18 cellular contexts compared by ENCODE assay signal in genomic region chr20:32558526-32558925, GRCh38. TPM values are rescaled to one million over a fixed set of nuclear protein-coding genes. Genes with fewer than 3 reads are reported as not detected.
DNase-seq lines count a peak whose midpoint lies in the region; ATAC-seq, FAIRE-seq and TF ChIP-seq lines count a peak whose summit lies in the region.
"Had no signal": no experiment of that assay in that cellular context is flagged by ENCODE, and none has a peak within 500 bp of the region (broad histone marks: within the 10 kb centered on the region; RNA-seq: fewer than 3 reads in every experiment).

No MANE protein-coding gene starts in this region.

- H2AFZ ChIP-seq in HepG2 (ENCODE audit: low read length), result no peak overlapping the region

- H3K4me3 Mint-ChIP-seq in chondrocyte (ENCODE audit: unreplicated experiment) (no peak overlapping the region), nephron (no peak overlapping the region)
- H3K4me3 Mint-ChIP-seq: T-helper 17 cell had no signal

- POLR2A ChIA-PET in HepG2 (lab: Yijun Ruan, JAX), result interaction anchor here (2.3 to 6.7 kb wide), 2 partner anchors 15 to 35 kb away, joined by 8 to 124 read pairs; no protein-coding TSS in a partner anchor

- FAIRE-seq in HepG2 (lab: Jason Lieb, UNC), result no peak
- FAIRE-seq: frontal cortex had no signal

- WGBS in HepG2 (ENCODE audit: low lambda C conversion rate), result 89% methylated on average over 13 of the region's 13 CpGs
- 84% methylated on average over 2 of the region's 13 CpGs for WGBS in right lobe of liver (ENCODE audit: insufficient coverage, low coverage, low lambda C conversion rate, missing lambda C conversion rate)

- TF ChIP-seq RAD21 in HepG2 (CRISPR knock-in tag; IDR thresholded peaks at IDR 0.05), result no peak

- no peak for TF ChIP-seq EP300 in HepG2 (IDR thresholded peaks at IDR 0.05; ENCODE audit: low read depth in 2 of 2, low read length in 2 of 2)
- no peak for TF ChIP-seq EP300 in HepG2 (CRISPR knock-in tag; IDR thresholded peaks at IDR 0.05; ENCODE audit: borderline replicate concordance)

- no TSS peak for BruUV-seq in HepG2 (replicated peaks; lab: Mats Ljungman, UMichigan)

- H3K4me1 Mint-ChIP-seq in chondrocyte (ENCODE audit: low read depth), result peaks cover 40% of the 10 kb centered on the region
- peaks cover 50% of the 10 kb centered on the region for H3K4me1 Mint-ChIP-seq in nephron

- H3K4me2 ChIP-seq in HepG2 (ENCODE audit: low read depth, low read length), result no peak overlapping the region

- H3K4me1 ChIP-seq in HepG2 (ENCODE audit: insufficient read depth, low read length), result peaks cover 95% of the 10 kb centered on the region
- H3K4me1 ChIP-seq in right lobe of liver, result no peaks in the 10 kb centered on the region
- H3K4me1 ChIP-seq: ascending aorta, uterus had no signal

- H3K79me2 ChIP-seq in HepG2 (ENCODE audit: insufficient read depth, low read length), result no peaks in the 10 kb centered on the region

- ATAC-seq in HepG2 (no peak), right lobe of liver (no peak), HG03139 (IDR thresholded peaks at IDR 0.05; ENCODE audit: unreplicated experiment) (no peak), HG03432 (IDR thresholded peaks at IDR 0.05; ENCODE audit: unreplicated experiment) (no peak)
- ATAC-seq: T-helper 17 cell had no signal

- H3K27me3 ChIP-seq in HepG2 (ENCODE audit: control insufficient read depth in 1 of 2, insufficient read depth in 2 of 2, low read length in 2 of 2), result no peaks in the 10 kb centered on the region
- H3K27me3 ChIP-seq in right lobe of liver, result no peaks in the 10 kb centered on the region
- H3K27me3 ChIP-seq: ascending aorta, SJSA1, uterus had no signal

- DNase-seq in HepG2 (ENCODE audit: low spot score) (no peak), right lobe of liver (no peak), chondrocyte (ENCODE audit: low spot score) (no peak), NCI-H187 (lab: John Stamatoyannopoulos, UW) (no peak), NCI-H526 (lab: John Stamatoyannopoulos, UW) (no peak)
- DNase-seq: cerebellar nuclear complex, MV-4-11, NCI-H1694 treated with DMSO at 0.1 percent for 48 hours, NCI-H345, T-helper 17 cell had no signal

- H3K36me3 Mint-ChIP-seq in chondrocyte (ENCODE audit: low read depth), result peaks cover 3% of the 10 kb centered on the region
- H3K36me3 Mint-ChIP-seq in nephron (ENCODE audit: low read depth), result peaks cover 3% of the 10 kb centered on the region

- H3K27ac ChIP-seq in HepG2 (ENCODE audit: extremely low read length, insufficient read depth, low read length) (no peak overlapping the region), right lobe of liver (no peak overlapping the region)
- H3K27ac ChIP-seq: ascending aorta, C4-2B, uterus had no signal

- H3K27me3 Mint-ChIP-seq in chondrocyte (ENCODE audit: low read depth) (no peaks in the 10 kb centered on the region), nephron (ENCODE audit: low read depth) (peaks cover 4% of the 10 kb centered on the region)
- H3K27me3 Mint-ChIP-seq: T-helper 17 cell had no signal

- H3K4me3 ChIP-seq in HepG2 (replicated peaks in 1 of 3; ENCODE audit: insufficient read depth in 1 of 3, low read depth in 2 of 3, low read length in 3 of 3), result no peak overlapping the region
- H3K4me3 ChIP-seq in right lobe of liver, result no peak overlapping the region
- H3K4me3 ChIP-seq: ascending aorta, SJSA1, uterus had no signal

- H3K9ac ChIP-seq in HepG2 (ENCODE audit: insufficient read depth, low read depth, low read length), result no peak overlapping the region

- no peaks in the 10 kb centered on the region for H4K20me1 ChIP-seq in HepG2 (ENCODE audit: insufficient read depth, low read length)

- no peak; the same call in 1 of the 2 replicates for TF ChIP-seq CTCF in HepG2 (CRISPR knock-in tag; IDR thresholded peaks at IDR 0.05)
- TF ChIP-seq CTCF in right lobe of liver (IDR thresholded peaks at IDR 0.05), result no peak
- no peak for TF ChIP-seq CTCF in chondrocyte (IDR thresholded peaks at IDR 0.05)
- TF ChIP-seq CTCF in nephron (IDR thresholded peaks at IDR 0.05; ENCODE audit: unreplicated experiment in 3 of 3), result no peak

- CTCF ChIA-PET in HepG2 (lab: Yijun Ruan, JAX; ENCODE audit: low intra/inter-chr PET ratio, low total read pairs), result no interaction called here

- no peaks in the 10 kb centered on the region for H3K9me3 ChIP-seq in HepG2 (ENCODE audit: low read length)
- H3K9me3 ChIP-seq in right lobe of liver, result no peaks in the 10 kb centered on the region
- H3K9me3 ChIP-seq: ascending aorta, SJSA1, uterus had no signal

- H3K27ac Mint-ChIP-seq in chondrocyte (ENCODE audit: unreplicated experiment), result peak overlapping the region; percentile 4
- peak overlapping the region; percentile 42 to 76 (median 45) for H3K27ac Mint-ChIP-seq in nephron
- H3K27ac Mint-ChIP-seq: T-helper 17 cell had no signal

- no peaks in the 10 kb centered on the region for H3K9me3 Mint-ChIP-seq in chondrocyte (ENCODE audit: low read depth)
- no peaks in the 10 kb centered on the region for H3K9me3 Mint-ChIP-seq in nephron

- intact Hi-C loops in HepG2 (cut with micrococcal nuclease; ENCODE audit: unreplicated experiment), result no loop called here
- intact Hi-C loops in right lobe of liver (cut with DNase I), result no loop called here

- H3K36me3 ChIP-seq in HepG2 (replicated peaks in 1 of 2; ENCODE audit: control insufficient read depth in 1 of 2, insufficient read depth in 2 of 2, low read length in 2 of 2) (no peaks in the 10 kb centered on the region; a peak in 2 of 5 replicates), right lobe of liver (no peaks in the 10 kb centered on the region)
- H3K36me3 ChIP-seq: ascending aorta, SJSA1, uterus had no signal

- in situ Hi-C loops in HepG2 (cut with HindIII; ENCODE audit: extremely low pct_ligation_motif_present, low pct_unique_long_range_greater_than_20kb), result no loop called here

- no peak for TF ChIP-seq POLR2A in HepG2 (IDR thresholded peaks at IDR 0.05; ENCODE audit: insufficient read depth in 1 of 2, low read depth in 2 of 2, low read length in 2 of 2)
- TF ChIP-seq POLR2A in right lobe of liver (IDR thresholded peaks at IDR 0.05), result no peak

TF ChIP-seq in HepG2, 621 proteins besides CTCF, POLR2A, EP300 and RAD21 (continues in another document):
- TF ChIP-seq SAP130 (CRISPR knock-in tag; IDR thresholded peaks at IDR 0.05; ENCODE audit: low read depth), result no peak

RNA-seq across cellular contexts. Expression of gene NOL4L, which starts 26.6 kb away (rescaled TPM):
- total RNA-seq in HepG2 (2016; rRNA removed; fragmentation: Illumina TruSeq; extraction: Trizol) (16.6 and 16.9 TPM in 2 replicates), right lobe of liver (1 to 10 TPM; 4.3 to 6.5 (median 5.7) TPM), chondrocyte (37.7 to 42.7 TPM (median 40.0 TPM) in 3 replicates)
- 19.2 and 19.4 TPM in 2 replicates for total RNA-seq in HepG2 (2016; cell fraction: cytosol; rRNA removed; fragmentation: Illumina TruSeq; extraction: Trizol; ENCODE audit: low read depth)
- total RNA-seq in HepG2 (2016; cell fraction: insoluble cytoplasmic fraction; rRNA removed; fragmentation: Illumina TruSeq; extraction: Trizol), result 14.6 and 17.1 TPM in 2 replicates
- 21.3 and 24.1 TPM in 2 replicates for total RNA-seq in HepG2 (2016; cell fraction: membrane; rRNA removed; fragmentation: Illumina TruSeq; extraction: Trizol)
- total RNA-seq in HepG2 (2016; cell fraction: nucleus; rRNA removed; fragmentation: Illumina TruSeq; extraction: Trizol), result 21.2 and 22.3 TPM in 2 replicates
- polyA plus RNA-seq in HepG2 (2011; rRNA removed), result 35.4 and 38.7 TPM in 2 replicates
- 16.5 and 20.9 TPM in 2 replicates for polyA plus RNA-seq in HepG2 (2011; cell fraction: cytosol; rRNA removed)
- polyA plus RNA-seq in HepG2 (2011; cell fraction: nucleus; rRNA removed), result 91.0 and 107 TPM in 2 replicates
- 36.0 and 39.2 TPM in 2 replicates for polyA plus RNA-seq in HepG2 (2012)
- 35.0 and 39.6 TPM in 2 replicates for polyA plus RNA-seq in HepG2 (2016; cell fraction: cytosol; fragmentation: Illumina TruSeq; extraction: Trizol; ENCODE audit: low read depth)
- polyA plus RNA-seq in HepG2 (2016; cell fraction: insoluble cytoplasmic fraction; fragmentation: Illumina TruSeq; extraction: Trizol; ENCODE audit: low read depth), result 21.6 and 26.9 TPM in 2 replicates
- polyA plus RNA-seq in HepG2 (2016; cell fraction: membrane; fragmentation: Illumina TruSeq; extraction: Trizol; ENCODE audit: low read depth), result 31.2 and 32.6 TPM in 2 replicates
- polyA plus RNA-seq in HepG2 (2016; cell fraction: nucleus; fragmentation: Illumina TruSeq; extraction: Trizol; ENCODE audit: insufficient read depth, low read depth), result 57.5 and 60.6 TPM in 2 replicates
- polyA minus RNA-seq in HepG2 (2011; rRNA and poly(A)+ RNA removed; ENCODE audit: low replicate concordance), result 6.7 and 47.8 TPM in 2 replicates
- 28.0 and 37.6 TPM in 2 replicates for polyA minus RNA-seq in HepG2 (2011; cell fraction: cytosol; rRNA and poly(A)+ RNA removed)
- polyA minus RNA-seq in HepG2 (2011; cell fraction: nucleus; rRNA and poly(A)+ RNA removed), result 30.5 and 30.6 TPM in 2 replicates
